Comparison of ENCODE assay signal across 18 cellular contexts in the genomic region with DNA sequence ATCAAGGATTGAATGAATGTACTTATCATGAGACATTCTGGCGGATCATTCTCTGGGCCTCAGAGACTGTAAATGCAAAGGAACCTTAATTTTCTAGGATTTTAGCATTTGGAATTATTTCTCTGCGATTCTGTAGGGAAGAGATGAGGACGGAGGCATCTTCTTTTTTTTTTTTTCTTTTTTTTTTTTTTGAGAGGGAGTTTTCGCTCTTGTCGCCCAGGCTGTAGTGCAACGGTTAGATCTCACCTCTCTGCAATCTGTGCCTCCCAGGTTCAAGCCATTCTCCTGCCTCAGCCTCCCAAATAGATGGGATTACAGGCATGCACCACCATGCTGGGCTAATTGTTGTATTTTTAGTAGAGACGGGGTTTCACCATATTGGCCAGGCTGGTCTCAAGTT. TPM values are rescaled to one million over a fixed set of nuclear protein-coding genes. Genes with fewer than 3 reads are reported as not detected.
DNase-seq lines count a peak whose midpoint lies in the region; ATAC-seq lines count a peak whose summit lies in the region.
"Had no signal": no experiment of that assay in that cellular context is flagged by ENCODE, and none has a peak within 500 bp of the region (broad histone marks: within the 10 kb centered on the region; RNA-seq: fewer than 3 reads in every experiment).

No MANE protein-coding gene starts in this region.

- H3K36me3 Mint-ChIP-seq in activated T-cell treated with anti-CD3 and anti-CD28 coated beads, Interleukin-2, amount 50 U/mL, for 72 hours (ENCODE audit: insufficient read depth in 2 of 2): peaks cover 26 to 52% of the 10 kb centered on the region in 2 donors
- peaks cover 42% of the 10 kb centered on the region for H3K36me3 Mint-ChIP-seq in T-cell
- peaks cover 34% of the 10 kb centered on the region for H3K36me3 Mint-ChIP-seq in dendritic cell treated with granulocyte-macrophage colony-stimulating factor and Interleukin-4, amounts not matched to agents 40 ng/mL and 50 ng/mL, for 4 days (ENCODE audit: low read depth)
- H3K36me3 Mint-ChIP-seq in stimulated activated effector memory CD8-positive, alpha-beta T cell treated with anti-CD3 and anti-CD28 coated beads, Interleukin-12 subunit alpha, Interleukin-12 subunit beta, amount 100 ng/mL, for 72 hours: peaks cover 86% of the 10 kb centered on the region

- no peak for ATAC-seq in activated T-cell treated with anti-CD3 and anti-CD28 coated beads, Interleukin-2, amount 50 U/mL, for 72 hours (replicated peaks in 1 of 2)
- ATAC-seq in T-cell (replicated peaks in 1 of 4) (no peak), GM21423 (IDR thresholded peaks at IDR 0.05; ENCODE audit: unreplicated experiment) (no peak), GM18519 (IDR thresholded peaks at IDR 0.05; ENCODE audit: low FRiP score, unreplicated experiment) (no peak)
- no peak for ATAC-seq in stimulated activated effector memory CD8-positive, alpha-beta T cell treated with anti-CD3 and anti-CD28 coated beads, Interleukin-12 subunit alpha, Interleukin-12 subunit beta, amount 100 ng/mL, for 72 hours
- ATAC-seq: Right ventricle myocardium inferior had no signal

- CTCF ChIA-PET in T-cell (lab: Charles Lee): interaction anchor here in 1 of 2 donors (1.5 kb wide), 2 partner anchors 24 to 25 kb away, joined by 3 read pairs; no protein-coding TSS in a partner anchor

- intact Hi-C loops in dendritic cell treated with granulocyte-macrophage colony-stimulating factor and Interleukin-4, amounts not matched to agents 40 ng/mL and 50 ng/mL, for 4 days (cut with micrococcal nuclease): no loop called here

- POLR2A ChIA-PET in T-cell (lab: Charles Lee): interaction anchor here in 1 of 2 donors (1.0 kb wide), 1 partner anchor 16 kb away, joined by 4 read pairs; no protein-coding TSS in a partner anchor

- peaks cover 68% of the 10 kb centered on the region for H3K4me1 Mint-ChIP-seq in activated T-cell treated with anti-CD3 and anti-CD28 coated beads, Interleukin-2, amount 50 U/mL, for 72 hours (ENCODE audit: low read depth)
- peaks cover 65 to 81% (median 68%) of the 10 kb centered on the region in 3 donors for H3K4me1 Mint-ChIP-seq in T-cell
- peaks cover 80% of the 10 kb centered on the region for H3K4me1 Mint-ChIP-seq in dendritic cell treated with granulocyte-macrophage colony-stimulating factor and Interleukin-4, amounts not matched to agents 40 ng/mL and 50 ng/mL, for 4 days (ENCODE audit: low read depth)
- H3K4me1 Mint-ChIP-seq in stimulated activated effector memory CD8-positive, alpha-beta T cell treated with anti-CD3 and anti-CD28 coated beads, Interleukin-12 subunit alpha, Interleukin-12 subunit beta, amount 100 ng/mL, for 72 hours: peaks cover 65% of the 10 kb centered on the region
- H3K4me1 Mint-ChIP-seq: neural crest cell had no signal

- peak overlapping the region; percentile 92 for H3K27ac Mint-ChIP-seq in activated T-cell treated with anti-CD3 and anti-CD28 coated beads, Interleukin-2, amount 50 U/mL, for 72 hours
- peak overlapping the region; percentile 74 to 88 for H3K27ac Mint-ChIP-seq in T-cell
- H3K27ac Mint-ChIP-seq in dendritic cell treated with granulocyte-macrophage colony-stimulating factor and Interleukin-4, amounts not matched to agents 40 ng/mL and 50 ng/mL, for 4 days: peak overlapping the region; percentile 84
- H3K27ac Mint-ChIP-seq in stimulated activated effector memory CD8-positive, alpha-beta T cell treated with anti-CD3 and anti-CD28 coated beads, Interleukin-12 subunit alpha, Interleukin-12 subunit beta, amount 100 ng/mL, for 72 hours: peak overlapping the region; percentile 96

- H3K27me3 Mint-ChIP-seq in activated T-cell treated with anti-CD3 and anti-CD28 coated beads, Interleukin-2, amount 50 U/mL, for 72 hours (ENCODE audit: low read depth): no peaks in the 10 kb centered on the region
- H3K27me3 Mint-ChIP-seq in T-cell: no peaks in the 10 kb centered on the region
- H3K27me3 Mint-ChIP-seq in dendritic cell treated with granulocyte-macrophage colony-stimulating factor and Interleukin-4, amounts not matched to agents 40 ng/mL and 50 ng/mL, for 4 days: no peaks in the 10 kb centered on the region

- no peak for DNase-seq in activated T-cell treated with anti-CD3 and anti-CD28 coated beads, Interleukin-2, amount 50 U/mL, for 72 hours
- DNase-seq in activated T-cell treated with anti-CD3 and anti-CD28 coated beads for 4 hours (no peak), T-cell (no peak), DMS53 (lab: John Stamatoyannopoulos, UW) (no peak)
- DNase-seq in stimulated activated effector memory CD8-positive, alpha-beta T cell treated with anti-CD3 and anti-CD28 coated beads, Interleukin-12 subunit alpha, Interleukin-12 subunit beta, amount 100 ng/mL, for 72 hours (ENCODE audit: low spot score in 2 of 2): no peak
- DNase-seq: activated CD8-positive, alpha-beta memory T cell treated with anti-CD3 and anti-CD28 coated beads, Interleukin-2, amount 50 U/mL, for 48 hours; amygdala; central memory CD4-positive, alpha-beta T cell; COR-L47; mammary epithelial cell; NCI-H1436 treated with DMSO at 0.1 percent for 48 hours; NCI-H226 had no signal

- H3K9me3 Mint-ChIP-seq in activated T-cell treated with anti-CD3 and anti-CD28 coated beads, Interleukin-2, amount 50 U/mL, for 72 hours: no peaks in the 10 kb centered on the region
- H3K9me3 Mint-ChIP-seq in T-cell: no peaks in the 10 kb centered on the region
- H3K9me3 Mint-ChIP-seq in dendritic cell treated with granulocyte-macrophage colony-stimulating factor and Interleukin-4, amounts not matched to agents 40 ng/mL and 50 ng/mL, for 4 days: no peaks in the 10 kb centered on the region
- no peaks in the 10 kb centered on the region for H3K9me3 Mint-ChIP-seq in stimulated activated effector memory CD8-positive, alpha-beta T cell treated with anti-CD3 and anti-CD28 coated beads, Interleukin-12 subunit alpha, Interleukin-12 subunit beta, amount 100 ng/mL, for 72 hours
- H3K9me3 Mint-ChIP-seq: neural crest cell had no signal

- H3K4me3 Mint-ChIP-seq in activated T-cell treated with anti-CD3 and anti-CD28 coated beads, Interleukin-2, amount 50 U/mL, for 72 hours: peak overlapping the region; percentile 93 to 100
- peak overlapping the region; percentile 95 to 99 (median 99) for H3K4me3 Mint-ChIP-seq in T-cell
- H3K4me3 Mint-ChIP-seq in dendritic cell treated with granulocyte-macrophage colony-stimulating factor and Interleukin-4, amounts not matched to agents 40 ng/mL and 50 ng/mL, for 4 days: no peak overlapping the region
- H3K4me3 Mint-ChIP-seq in stimulated activated effector memory CD8-positive, alpha-beta T cell treated with anti-CD3 and anti-CD28 coated beads, Interleukin-12 subunit alpha, Interleukin-12 subunit beta, amount 100 ng/mL, for 72 hours: peak overlapping the region; percentile 97
- H3K4me3 Mint-ChIP-seq: neural crest cell had no signal

RNA-seq across cellular contexts. Expression of a gene that starts 2.1 kb away (rescaled TPM):
- 100 to 1,000 TPM; 517 to 673 TPM for total RNA-seq in activated T-cell treated with anti-CD3 and anti-CD28 coated beads, Interleukin-2, amount 50 U/mL, for 72 hours
- 100 to 1,000 TPM; 322 to 640 (median 518) TPM for total RNA-seq in T-cell
- total RNA-seq: M059J, mammary epithelial cell, neural crest cell had no signal

RNA-seq across cellular contexts. Expression of a gene that starts 29.0 kb away (rescaled TPM):
- 10 to 100 TPM; 67.0 to 82.1 TPM for total RNA-seq in activated T-cell treated with anti-CD3 and anti-CD28 coated beads, Interleukin-2, amount 50 U/mL, for 72 hours
- total RNA-seq in T-cell: 10 to 100 TPM; 21.3 to 50.2 (median 47.8) TPM

RNA-seq across cellular contexts. Expression of a gene that starts 44.9 kb away (rescaled TPM):
- 10 to 100 TPM; 56.5 to 78.8 TPM for total RNA-seq in activated T-cell treated with anti-CD3 and anti-CD28 coated beads, Interleukin-2, amount 50 U/mL, for 72 hours
- 10 to 100 TPM; 11.2 to 30.6 (median 24.7) TPM for total RNA-seq in T-cell

RNA-seq across cellular contexts. Expression of a gene that starts 51.7 kb away (rescaled TPM):
- 10 to 100 TPM; 21.0 to 22.5 TPM for total RNA-seq in activated T-cell treated with anti-CD3 and anti-CD28 coated beads, Interleukin-2, amount 50 U/mL, for 72 hours
- 1 to 10 TPM; 5.0 to 8.3 (median 7.2) TPM for total RNA-seq in T-cell

RNA-seq across cellular contexts. Expression of a gene that starts 60.0 kb away (rescaled TPM):
- 1 to 10 TPM; 8.3 to 9.2 TPM for total RNA-seq in activated T-cell treated with anti-CD3 and anti-CD28 coated beads, Interleukin-2, amount 50 U/mL, for 72 hours
- total RNA-seq in T-cell: 10 to 100 TPM in 3 of 5 donors, 1 to 10 TPM in 2; 6.8 to 17.4 (median 14.2) TPM
